ENCODE assay signal across 8 cellular contexts in genomic region chr7:140062528-140063299, GRCh38. TPM values are rescaled to one million over a fixed set of nuclear protein-coding genes. Genes with fewer than 3 reads are reported as not detected.
DNase-seq lines count a peak whose midpoint lies in the region; ATAC-seq and TF ChIP-seq lines count a peak whose summit lies in the region.

Gene PARP12, minus strand, starts transcription at chr7:140062951. Its CDS starts 104 bp downstream, at chr7:140062847.

- CTCF ChIA-PET in AG04449 (lab: Yijun Ruan, JAX) = interaction anchor here (1.0 kb wide), 1 partner anchor 10 kb away, joined by 3 read pairs; no protein-coding TSS in a partner anchor

- POLR2A ChIA-PET in AG04449 (lab: Yijun Ruan, JAX) = interaction anchor here (0.6 kb wide), 1 partner anchor 113 kb away, joined by 3 read pairs; no protein-coding TSS in a partner anchor

- TF ChIP-seq CTCF in AG04449 (IDR thresholded peaks at IDR 0.05; ENCODE audit: insufficient read depth, low read length, missing control alignments) (no peak), right lobe of liver (IDR thresholded peaks at IDR 0.05) (no peak)

- peak; percentile 69 for TF ChIP-seq POLR2A in right lobe of liver (IDR thresholded peaks at IDR 0.05)

- ATAC-seq in GM18870 (IDR thresholded peaks at IDR 0.05; ENCODE audit: unreplicated experiment) (peak; percentile 71), HG03108 (IDR thresholded peaks at IDR 0.05; ENCODE audit: unreplicated experiment) (peak; percentile 90), right lobe of liver (peak; percentile 80 to 94 (median 92))

- 4% methylated on average over 14 of the region's 106 CpGs for WGBS in right lobe of liver (ENCODE audit: insufficient coverage, low coverage, low lambda C conversion rate, missing lambda C conversion rate)

- no peaks in the 10 kb centered on the region for H3K9me3 ChIP-seq in right lobe of liver

- intact Hi-C loops in right lobe of liver (cut with DNase I) = loop anchor here in 1 of 2 donors (10.0 kb wide), 1 partner anchor 112 kb away; the partner anchor contains the start of gene KDM7A

- H3K27ac ChIP-seq in right lobe of liver = peak within 1 kb of the TSS; percentile 80 to 92 (median 83)

- DNase-seq in AG04449 (ENCODE audit: low read depth, low spot score) (no peak), NCI-H226 (peak; percentile 89), dermis blood vessel endothelial cell (peak; percentile 89), right lobe of liver (peak; percentile 95 to 97 (median 96))
- DNase-seq in activated CD4-positive, alpha-beta T cell treated with anti-CD3 and anti-CD28 coated beads, Interleukin-2, amount 50 U/mL, for 1 hour = peak; percentile 86
- DNase-seq in stimulated activated CD4-positive, alpha-beta T cell treated with anti-CD3 and anti-CD28 coated beads, Interleukin-4, amount 100 ng/mL, for 4 hours = peak; percentile 78 to 86

- H3K27me3 ChIP-seq in right lobe of liver = no peaks in the 10 kb centered on the region

- H3K4me3 ChIP-seq in AG04449 (ENCODE audit: low read depth, low read length) (peak within 1 kb of the TSS; percentile 68), right lobe of liver (peak within 1 kb of the TSS; percentile 63 to 80 (median 76))

- H3K4me1 ChIP-seq in right lobe of liver = peaks cover 0 to 30% (median 13%) of the 10 kb centered on the region in 4 donors

- H3K36me3 ChIP-seq in right lobe of liver = no peaks in the 10 kb centered on the region

RNA-seq across cellular contexts. Expression of gene PARP12, which starts in this region (rescaled TPM):
- total RNA-seq in dermis blood vessel endothelial cell = 98.3 and 107 TPM in 2 replicates
- total RNA-seq in right lobe of liver = 10 to 100 TPM; 15.7 to 33.1 (median 23.3) TPM
